In the genomic region with DNA sequence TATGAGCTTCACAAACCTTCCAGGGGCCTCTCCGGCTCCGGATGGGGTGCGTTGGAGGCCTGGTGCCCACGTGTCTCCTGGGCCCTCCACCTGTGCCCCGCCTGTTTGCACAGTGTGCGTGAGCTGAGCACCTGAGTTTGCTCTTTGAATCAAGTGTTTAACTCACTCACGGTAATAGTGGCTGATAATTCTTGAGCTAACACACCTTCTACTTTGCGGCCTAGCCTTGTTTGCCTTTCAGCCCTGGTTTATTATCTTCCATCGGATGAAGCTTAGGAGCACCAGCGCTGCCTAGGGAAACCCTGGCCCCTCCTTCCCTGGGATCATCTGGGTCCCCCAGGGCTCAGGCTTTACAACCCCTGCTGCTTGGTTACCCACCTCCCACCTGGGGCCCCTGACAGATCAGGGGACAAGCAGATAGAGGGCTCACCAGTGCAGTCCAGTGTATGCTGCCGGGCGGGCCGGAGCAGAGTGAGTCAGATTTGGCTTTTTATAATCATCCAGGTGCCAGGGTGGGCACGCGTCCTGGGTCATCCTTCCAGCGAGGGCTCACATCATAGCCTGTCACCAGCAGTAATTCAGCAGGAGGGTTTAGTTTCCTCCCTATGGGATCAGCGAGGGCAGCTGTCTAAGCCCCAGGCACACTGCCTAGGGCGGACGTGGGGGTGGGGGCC, we compare ENCODE assay signal across 12 cellular contexts.
A peak's percentile ranks its signal among the peaks of the same experiment; 100 is the strongest.
DNase-seq lines count a peak whose midpoint lies in the region; ATAC-seq, FAIRE-seq and TF ChIP-seq lines count a peak whose summit lies in the region.
"Had no signal": no experiment of that assay in that cellular context is flagged by ENCODE, and none has a peak within 500 bp of the region (broad histone marks: within the 10 kb centered on the region; RNA-seq: fewer than 3 reads in every experiment).

No MANE protein-coding gene starts in this region.

- no peak for TF ChIP-seq CTCF in D721Med (IDR thresholded peaks at IDR 0.05; ENCODE audit: insufficient read depth, missing control alignments)

- H3K9ac ChIP-seq in neuronal stem cell (ENCODE audit: low read depth, low read length, poor library complexity): no peak overlapping the region

- no CpG with 5 or more reads among the region's 19 CpGs for WGBS in neuronal stem cell (ENCODE audit: extremely low coverage in 2 of 2, insufficient read length in 2 of 2, insufficient replicate concordance in 1 of 2), 2 donors

- H3K79me1 ChIP-seq in neuronal stem cell (ENCODE audit: low read depth, low read length): peaks cover 1% of the 10 kb centered on the region

- peaks cover 0 to 5% of the 10 kb centered on the region in 2 donors for H3K4me1 ChIP-seq in neuronal stem cell (ENCODE audit: control insufficient read depth in 2 of 2, insufficient read depth in 1 of 2, low read depth in 1 of 2, low read length in 2 of 2)

- H3K36me3 ChIP-seq in neuronal stem cell (replicated peaks in 1 of 2; ENCODE audit: control insufficient read depth in 2 of 2, insufficient read depth in 2 of 2, low read length in 2 of 2): no peaks in the 10 kb centered on the region

- H3K27me3 ChIP-seq in neuronal stem cell (ENCODE audit: control insufficient read depth in 3 of 3, insufficient read depth in 3 of 3, low read depth in 1 of 3, low read length in 3 of 3): no peaks in the 10 kb centered on the region

- H3K18ac ChIP-seq in neuronal stem cell (ENCODE audit: low read length): peak overlapping the region; percentile 31

- H3K4me3 ChIP-seq in neuronal stem cell (ENCODE audit: low read length in 2 of 2): no peak overlapping the region

- no peak overlapping the region for H4K8ac ChIP-seq in neuronal stem cell (ENCODE audit: low read depth, low read length)

- peaks cover 6 to 16% of the 10 kb centered on the region in 2 donors for H3K9me3 ChIP-seq in neuronal stem cell (replicated peaks in 1 of 2; ENCODE audit: control insufficient read depth in 2 of 2, insufficient read depth in 1 of 2, low read depth in 1 of 2, low read length in 2 of 2)

- H3K4me2 ChIP-seq in neuronal stem cell (ENCODE audit: insufficient read depth, low read length, poor library complexity, severe bottlenecking): no peak overlapping the region

- no peak overlapping the region for H4K91ac ChIP-seq in neuronal stem cell (ENCODE audit: low read depth, low read length, poor library complexity)

- H2BK120ac ChIP-seq in neuronal stem cell (ENCODE audit: low read depth, low read length): no peak overlapping the region

- DNase-seq in D721Med (ENCODE audit: insufficient read length, low spot score) (peak; percentile 93), NCI-H187 (lab: John Stamatoyannopoulos, UW) (peak; percentile 38 to 65), T1000 (lab: John Stamatoyannopoulos, UW) (peak; percentile 53), neuronal stem cell (ENCODE audit: low spot score) (no peak), substantia nigra (lab: John Stamatoyannopoulos, UW) (no peak), SIG-M5 (lab: John Stamatoyannopoulos, UW) (no peak)
- DNase-seq in central memory CD4-positive, alpha-beta T cell: no peak
- DNase-seq: AML-193, foreskin fibroblast had no signal

- no peak overlapping the region for H2BK12ac ChIP-seq in neuronal stem cell (ENCODE audit: low read length)

- FAIRE-seq in D721Med (lab: Jason Lieb, UNC): peak; percentile 73

- H2AK5ac ChIP-seq in neuronal stem cell (ENCODE audit: low read depth, low read length): peak overlapping the region; percentile 56

- H2AFZ ChIP-seq in neuronal stem cell (ENCODE audit: low read length): no peak overlapping the region

- peak overlapping the region; percentile 52 for H2BK15ac ChIP-seq in neuronal stem cell (ENCODE audit: low read length)

- H3K27ac ChIP-seq in neuronal stem cell (replicated peaks; ENCODE audit: low read length) (no peak overlapping the region), substantia nigra (ENCODE audit: low read depth, low read length, poor library complexity, severe bottlenecking) (no peak overlapping the region)

- H2BK5ac ChIP-seq in neuronal stem cell (ENCODE audit: low read length): no peak overlapping the region

- H3K4ac ChIP-seq in neuronal stem cell (ENCODE audit: low read length): no peak overlapping the region

- ATAC-seq in GM19328 (IDR thresholded peaks at IDR 0.05; ENCODE audit: unreplicated experiment): no peak
- ATAC-seq: activated naive CD4-positive, alpha-beta T cell treated with anti-CD3 and anti-CD28 coated beads, Interleukin-2, amount 50 U/mL, for 72 hours; left lobe of liver had no signal

- no peak overlapping the region for H3K14ac ChIP-seq in neuronal stem cell (ENCODE audit: low read length)

- no peak overlapping the region for H3K23ac ChIP-seq in neuronal stem cell (ENCODE audit: low read depth, low read length, poor library complexity)

Comparison
In these comparisons a context has a peak if more than half of its experiments do, and no peak if none do; other contexts are left out.
1. DNase-seq: peak in D721Med (single experiment), NCI-H187 (2 of 2) and T1000 (single experiment); none in neuronal stem cell (single experiment), substantia nigra (0 of 49), central memory CD4-positive, alpha-beta T cell (single experiment) and SIG-M5 (single experiment).